8 cellular contexts compared by ENCODE assay signal in genomic region chr6:26033132-26033941, GRCh38. TPM values are rescaled to one million over a fixed set of nuclear protein-coding genes. Genes with fewer than 3 reads are reported as not detected.
DNase-seq lines count a peak whose midpoint lies in the region; FAIRE-seq and TF ChIP-seq lines count a peak whose summit lies in the region.

No MANE protein-coding gene starts in this region.

- H3K79me2 ChIP-seq in KMS-11 (ENCODE audit: insufficient read depth, low read depth) = peaks cover 14% of the 10 kb centered on the region

- H3K36me3 Mint-ChIP-seq in nephron progenitor cell (ENCODE audit: low read depth) = no peaks in the 10 kb centered on the region

- H3K4me1 ChIP-seq in KMS-11 (ENCODE audit: low read depth, poor library complexity, severe bottlenecking) (peaks cover 31% of the 10 kb centered on the region), vagina (peaks cover 22% of the 10 kb centered on the region)

- H3K9me3 ChIP-seq in vagina = no peaks in the 10 kb centered on the region

- no peaks in the 10 kb centered on the region for H3K27me3 Mint-ChIP-seq in nephron progenitor cell (ENCODE audit: low read depth, poor library complexity)

- FAIRE-seq in RCC 7860 (lab: Jason Lieb, UNC) = peak; percentile 91

- peak overlapping the region; percentile 58 for H3K4me2 ChIP-seq in KMS-11

- H3K4me1 Mint-ChIP-seq in nephron progenitor cell = peaks cover 76% of the 10 kb centered on the region

- H2AFZ ChIP-seq in KMS-11 (ENCODE audit: low read depth) = peak overlapping the region; percentile 51

- peak overlapping the region; percentile 94 for H3K9ac ChIP-seq in KMS-11

- H3K27ac Mint-ChIP-seq in nephron progenitor cell = peak overlapping the region; percentile 98

- DNase-seq in GM03348 (ENCODE audit: low spot score) (peak; percentile 92), H4 (ENCODE audit: low spot score) (peak; percentile 97), RCC 7860 (ENCODE audit: low spot score) (peak; percentile 93), fibroblast of the conjunctiva (ENCODE audit: low read depth) (peak; percentile 98), nephron progenitor cell (peak; percentile 61), vagina (ENCODE audit: extremely low spot score in 2 of 2) (no peak)
- DNase-seq in activated naive CD4-positive, alpha-beta T cell (lab: John Stamatoyannopoulos, UW) = peak; percentile 16 to 49 (median 29)

- H3K27ac ChIP-seq in KMS-11 (peak overlapping the region; percentile 93), vagina (peak overlapping the region; percentile 77)

- H3K36me3 ChIP-seq in KMS-11 (ENCODE audit: insufficient read depth) (no peaks in the 10 kb centered on the region), vagina (no peaks in the 10 kb centered on the region)

- H4K20me1 ChIP-seq in KMS-11 (ENCODE audit: insufficient read depth) = no peaks in the 10 kb centered on the region

- peak in 1 of 2 donors; percentile 91 for TF ChIP-seq POLR2A in vagina (IDR thresholded peaks at IDR 0.05)

- H3K27me3 ChIP-seq in KMS-11 (ENCODE audit: insufficient read depth, low read depth) (no peaks in the 10 kb centered on the region), vagina (no peaks in the 10 kb centered on the region)

- no peak overlapping the region for H3K4me3 ChIP-seq in KMS-11 (IDR thresholded peaks at IDR 0.05; ENCODE audit: insufficient read depth, low read depth, low read length)
- H3K4me3 ChIP-seq in vagina = peak overlapping the region; percentile 50 to 61

- intact Hi-C loops in vagina (cut with DNase I) = no loop called here

- no peaks in the 10 kb centered on the region for H3K9me3 Mint-ChIP-seq in nephron progenitor cell

- no peak for TF ChIP-seq CTCF in KMS-11 (conservative IDR thresholded peaks at IDR 0.05; ENCODE audit: low read depth, low read length)
- no peak for TF ChIP-seq CTCF in nephron progenitor cell (IDR thresholded peaks at IDR 0.05)
- TF ChIP-seq CTCF in vagina (IDR thresholded peaks at IDR 0.05) = no peak

- peak overlapping the region; percentile 87 for H3K4me3 Mint-ChIP-seq in nephron progenitor cell

RNA-seq across cellular contexts. Expression of gene HFE, which starts 53.9 kb away (rescaled TPM):
- 7.8 and 13.4 TPM in 2 replicates for total RNA-seq in H4 (2014; rRNA removed; shearing (Covaris generic))
- 7.6 TPM for total RNA-seq in vagina

Comparison
In these comparisons a context has a peak if more than half of its experiments do, and no peak if none do; other contexts are left out.
1. DNase-seq: peak in GM03348 (single experiment), H4 (single experiment), RCC 7860 (single experiment), activated naive CD4-positive, alpha-beta T cell (4 of 4), fibroblast of the conjunctiva (single experiment) and nephron progenitor cell (single experiment); none in vagina (0 of 2).